Comparison of ENCODE assay signal across 1 cellular context in the genomic region with DNA sequence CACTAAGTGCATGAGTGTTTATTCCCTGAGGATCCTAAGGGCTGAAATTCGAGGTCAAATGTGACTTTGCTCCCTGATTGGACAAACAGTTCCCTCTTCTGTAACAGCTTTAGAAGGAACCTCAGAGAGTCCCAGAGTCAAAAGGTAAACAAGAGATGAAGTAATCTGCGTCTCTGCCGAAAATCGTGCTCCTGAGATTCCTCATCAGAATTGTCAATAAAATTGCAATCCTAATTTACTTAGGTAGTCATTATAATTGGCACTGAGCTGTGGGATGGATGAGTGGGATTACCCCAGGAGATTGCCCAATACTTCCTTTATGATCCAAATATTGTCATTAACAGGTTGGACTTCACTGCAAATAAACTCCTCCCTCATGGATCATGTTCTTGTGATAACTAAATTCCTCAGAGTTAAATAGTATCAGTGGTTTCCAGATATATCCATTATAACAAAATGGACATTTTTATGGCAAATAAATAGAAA.
A peak's percentile ranks its signal among the peaks of the same experiment; 100 is the strongest.
TF ChIP-seq lines count a peak whose summit lies in the region.

No MANE protein-coding gene starts in this region.

TF ChIP-seq in K562, 482 proteins besides CTCF, POLR2A, EP300 and RAD21 (continued from another document):
- TF ChIP-seq ZBTB26 (CRISPR knock-in tag; IDR thresholded peaks at IDR 0.05) (no peak), CEBPB (tag; IDR thresholded peaks at IDR 0.05) (peak; percentile 87), EGR1 (conservative IDR thresholded peaks at IDR 0.05) (no peak), SNIP1 (IDR thresholded peaks at IDR 0.05; ENCODE audit: low read depth) (no peak), NR2C1 (IDR thresholded peaks at IDR 0.05) (no peak), NR2C1 (tag; IDR thresholded peaks at IDR 0.05) (no peak), PCBP1 (IDR thresholded peaks at IDR 0.05; ENCODE audit: low read depth, low read length, poor library complexity, severe bottlenecking) (no peak), RNF219 (CRISPR knock-in tag; IDR thresholded peaks at IDR 0.05) (no peak), ZNF316 (IDR thresholded peaks at IDR 0.05) (no peak), KDM1A (IDR thresholded peaks at IDR 0.05) (peak in 1 of 2 experiments; percentile 24; a peak in 1 of 4 replicates), ZNF785 (CRISPR knock-in tag; IDR thresholded peaks at IDR 0.05) (no peak), GABPB1 (CRISPR knock-in tag; IDR thresholded peaks at IDR 0.05) (no peak), ZNF282 (CRISPR knock-in tag; IDR thresholded peaks at IDR 0.05) (no peak)
